Comparison of ENCODE assay signal across 9 cellular contexts in the genomic region with DNA sequence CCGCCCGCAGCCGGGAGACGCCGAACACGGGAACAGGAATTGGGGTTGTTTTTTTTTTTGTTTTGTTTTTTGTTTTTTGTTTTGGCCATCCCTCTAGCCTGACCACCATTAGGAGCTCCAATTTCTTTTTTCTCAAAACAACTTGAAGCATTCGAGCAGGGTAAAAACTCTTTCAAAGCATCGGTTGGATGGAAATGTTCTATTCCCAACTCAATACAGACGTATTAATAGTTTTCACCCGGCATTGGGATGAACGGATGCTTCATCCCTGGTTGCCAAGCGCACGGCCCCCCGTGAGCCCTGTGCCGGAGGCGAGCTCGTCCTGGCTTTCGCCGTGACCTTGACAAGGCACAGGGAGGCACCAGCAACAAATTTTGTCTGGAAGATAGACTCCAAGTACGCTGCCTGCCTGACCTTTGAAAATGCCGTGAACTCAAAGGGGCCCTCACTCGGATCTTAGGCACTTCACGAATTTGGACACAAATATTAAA. TPM values are rescaled to one million over a fixed set of nuclear protein-coding genes. Genes with fewer than 3 reads are reported as not detected.
A peak's percentile ranks its signal among the peaks of the same experiment; 100 is the strongest.
DNase-seq lines count a peak whose midpoint lies in the region; ATAC-seq and TF ChIP-seq lines count a peak whose summit lies in the region.
"Had no signal": no experiment of that assay in that cellular context is flagged by ENCODE, and none has a peak within 500 bp of the region (broad histone marks: within the 10 kb centered on the region; RNA-seq: fewer than 3 reads in every experiment).

No MANE protein-coding gene starts in this region.

- H3K79me2 ChIP-seq in HCT116 (ENCODE audit: insufficient read depth, low read length) (no peaks in the 10 kb centered on the region), trophoblast cell (ENCODE audit: control insufficient read depth, insufficient read depth, low read length, poor library complexity) (no peaks in the 10 kb centered on the region)

- no peaks in the 10 kb centered on the region for H3K36me3 ChIP-seq in HCT116 (ENCODE audit: control insufficient read depth in 1 of 2, insufficient read depth in 2 of 2, low read length in 2 of 2)
- H3K36me3 ChIP-seq in trophoblast cell (ENCODE audit: control insufficient read depth in 1 of 2, insufficient read depth in 2 of 2, low read length in 2 of 2), result no peaks in the 10 kb centered on the region

- H3K27me3 ChIP-seq in HCT116 (ENCODE audit: insufficient read depth, low read length) (no peaks in the 10 kb centered on the region; the same call in 1 of the 2 replicates), trophoblast cell (ENCODE audit: insufficient read depth, low read length) (no peaks in the 10 kb centered on the region)

- RAD21 ChIA-PET in HCT116 (lab: Charles Lee; ENCODE audit: low non-redundant PET in 1 of 2, low total read pairs in 2 of 2, uncharacterized antibody in 2 of 2, unreplicated experiment in 2 of 2), result no interaction called here

- no CpG with 5 or more reads among the region's 23 CpGs for whole genome bisulfite sequencing in trophoblast cell (ENCODE audit: extremely low coverage, insufficient coverage, insufficient read length)

- H2AFZ ChIP-seq in HCT116 (ENCODE audit: low read depth, low read length, poor library complexity, severe bottlenecking) (no peak overlapping the region), trophoblast cell (ENCODE audit: insufficient read depth, low read length, poor library complexity) (no peak overlapping the region)

- peak in 2 of 3 experiments; percentile 7 to 17; a peak in 1 of 6 replicates for TF ChIP-seq CTCF in HCT116 (IDR thresholded peaks at IDR 0.05 in 2 of 3, conservative IDR thresholded peaks at IDR 0.05 in 1 of 3; ENCODE audit: borderline replicate concordance in 1 of 3, insufficient read depth in 1 of 3, low read depth in 2 of 3, low read length in 2 of 3)

- H3K9me3 ChIP-seq in HCT116 (ENCODE audit: control insufficient read depth in 1 of 2, insufficient read depth in 1 of 2, low read depth in 1 of 2, low read length in 2 of 2), result no peaks in the 10 kb centered on the region
- H3K9me3 ChIP-seq in trophoblast cell (ENCODE audit: insufficient read depth, low read depth, low read length), result no peaks in the 10 kb centered on the region

- H3K4me1 Mint-ChIP-seq in dendritic cell treated with granulocyte-macrophage colony-stimulating factor and Interleukin-4, amounts not matched to agents 40 ng/mL and 50 ng/mL, for 4 days (ENCODE audit: low read depth), result no peaks in the 10 kb centered on the region

- no peak overlapping the region for H3K4ac ChIP-seq in trophoblast cell (ENCODE audit: low read depth, low read length)

- H3K4me3 ChIP-seq in HCT116 (replicated peaks in 1 of 2; ENCODE audit: low read depth in 1 of 2, low read length in 2 of 2), result peak overlapping the region; percentile 32 to 51
- H3K4me3 ChIP-seq in trophoblast cell (ENCODE audit: low read depth, low read length), result no peak overlapping the region

- no peak overlapping the region for H3K18ac ChIP-seq in trophoblast cell (ENCODE audit: low read length)

- H3K4me1 ChIP-seq in HCT116 (ENCODE audit: control insufficient read depth in 1 of 2, insufficient read depth in 2 of 2, low read length in 2 of 2) (no peaks in the 10 kb centered on the region; a peak in 1 of 4 replicates), trophoblast cell (ENCODE audit: control insufficient read depth in 1 of 2, insufficient read depth in 2 of 2, low read length in 2 of 2) (peaks cover 0 to 4% of the 10 kb centered on the region in 2 experiments)

- no peak overlapping the region for H3K14ac ChIP-seq in trophoblast cell (ENCODE audit: low read length)

- no peaks in the 10 kb centered on the region for H3K79me1 ChIP-seq in trophoblast cell (ENCODE audit: low read length)

- no peaks in the 10 kb centered on the region for H3K36me3 Mint-ChIP-seq in dendritic cell treated with granulocyte-macrophage colony-stimulating factor and Interleukin-4, amounts not matched to agents 40 ng/mL and 50 ng/mL, for 4 days (ENCODE audit: low read depth)

- H3K27ac ChIP-seq in HCT116 (ENCODE audit: low read depth, low read length) (no peak overlapping the region), trophoblast cell (ENCODE audit: low read depth, low read length) (no peak overlapping the region)

- ATAC-seq in HCT116 (peak; percentile 19), GM18502 (IDR thresholded peaks at IDR 0.05; ENCODE audit: poor library complexity, unreplicated experiment) (no peak)

- CTCF ChIA-PET in HCT116 (lab: Charles Lee), result interaction anchor here (1.2 to 1.9 kb wide), 2 partner anchors 20 to 133 kb away, joined by 4 to 6 read pairs; no protein-coding TSS in a partner anchor

- peaks cover 39% of the 10 kb centered on the region for H3K27me3 Mint-ChIP-seq in dendritic cell treated with granulocyte-macrophage colony-stimulating factor and Interleukin-4, amounts not matched to agents 40 ng/mL and 50 ng/mL, for 4 days

- no peaks in the 10 kb centered on the region for H4K20me1 ChIP-seq in HCT116 (ENCODE audit: insufficient read depth)

- no peak overlapping the region for H4K12ac ChIP-seq in trophoblast cell (ENCODE audit: low read depth, low read length)

- no peak for TF ChIP-seq RAD21 in HCT116 (IDR thresholded peaks at IDR 0.05; ENCODE audit: low read depth)

- H2BK5ac ChIP-seq in trophoblast cell (ENCODE audit: low read depth, low read length, poor library complexity), result no peak overlapping the region

- H3K9ac ChIP-seq in HCT116 (ENCODE audit: low read length) (no peak overlapping the region), trophoblast cell (ENCODE audit: low read length) (no peak overlapping the region)

- no peak overlapping the region for H3K27ac Mint-ChIP-seq in dendritic cell treated with granulocyte-macrophage colony-stimulating factor and Interleukin-4, amounts not matched to agents 40 ng/mL and 50 ng/mL, for 4 days

- POLR2A ChIA-PET in HCT116 (lab: Charles Lee), result no interaction called here

- no peaks in the 10 kb centered on the region for H3K9me3 Mint-ChIP-seq in dendritic cell treated with granulocyte-macrophage colony-stimulating factor and Interleukin-4, amounts not matched to agents 40 ng/mL and 50 ng/mL, for 4 days

- H3K4me3 Mint-ChIP-seq in dendritic cell treated with granulocyte-macrophage colony-stimulating factor and Interleukin-4, amounts not matched to agents 40 ng/mL and 50 ng/mL, for 4 days, result peak overlapping the region; percentile 37

- intact Hi-C loops in HCT116 (cut with micrococcal nuclease), result loop anchor here (5.0 kb wide), 1 partner anchor 133 kb away; no protein-coding TSS in a partner anchor
- intact Hi-C loops in dendritic cell treated with granulocyte-macrophage colony-stimulating factor and Interleukin-4, amounts not matched to agents 40 ng/mL and 50 ng/mL, for 4 days (cut with micrococcal nuclease), result loop anchor here (5.0 kb wide), 1 partner anchor 143 kb away; no protein-coding TSS in a partner anchor

- H2BK120ac ChIP-seq in trophoblast cell (ENCODE audit: insufficient read depth, low read length, poor library complexity), result no peak overlapping the region

- DNase-seq in DMS53 (lab: John Stamatoyannopoulos, UW) (peak; percentile 37), DMS53 treated with DMSO at 0.1 percent for 48 hours (lab: John Stamatoyannopoulos, UW; ENCODE audit: unreplicated experiment) (no peak), HCT116 (ENCODE audit: low read depth, low spot score) (no peak), trophoblast cell (no peak), iPS-NIHi7 (ENCODE audit: extremely low spot score) (no peak)
- no peak for DNase-seq in stimulated activated CD4-positive, alpha-beta T cell treated with anti-CD3 and anti-CD28 coated beads, Interleukin-1b, Interleukin-23, amount 100 ng/mL, for 48 hours

- H4K91ac ChIP-seq in trophoblast cell (ENCODE audit: low read depth, low read length), result no peak overlapping the region

- H4K8ac ChIP-seq in trophoblast cell (ENCODE audit: low read depth, low read length), result no peak overlapping the region

- peak overlapping the region; percentile 68 for H3K4me2 ChIP-seq in HCT116 (ENCODE audit: low read length)
- peak overlapping the region; percentile 67 for H3K4me2 ChIP-seq in trophoblast cell (ENCODE audit: low read length)

- BruUV-seq in HCT116 (replicated peaks; lab: Mats Ljungman, UMichigan), result no TSS peak

- H2AK5ac ChIP-seq in trophoblast cell (ENCODE audit: low read length), result no peak overlapping the region

- TF ChIP-seq POLR2A in HCT116 (IDR thresholded peaks at IDR 0.05; ENCODE audit: borderline replicate concordance, extremely low read depth, insufficient read depth, insufficient read length), result no peak

- no peaks in the 10 kb centered on the region for H3K9me2 ChIP-seq in HCT116 (ENCODE audit: insufficient read depth)

- H3K23ac ChIP-seq in trophoblast cell (ENCODE audit: low read length), result no peak overlapping the region

- H2BK12ac ChIP-seq in trophoblast cell (ENCODE audit: low read length), result no peak overlapping the region

TF ChIP-seq in HCT116, 20 proteins besides CTCF, POLR2A, EP300 and RAD21 (continues in another document):
- TF ChIP-seq SRF (IDR thresholded peaks at IDR 0.05; ENCODE audit: low read depth) (no peak), EGR1 (IDR thresholded peaks at IDR 0.05; ENCODE audit: low read depth) (no peak), ZFX (IDR thresholded peaks at IDR 0.05) (no peak), POLR2AphosphoS5 (IDR thresholded peaks at IDR 0.05; ENCODE audit: low read depth, low read length) (no peak), TCF7L2 (IDR thresholded peaks at IDR 0.05; ENCODE audit: borderline replicate concordance, extremely low read depth, insufficient read depth, insufficient read length) (no peak), EZH2 (IDR thresholded peaks at IDR 0.05) (no peak)
- TF ChIP-seq, protein P1, sequence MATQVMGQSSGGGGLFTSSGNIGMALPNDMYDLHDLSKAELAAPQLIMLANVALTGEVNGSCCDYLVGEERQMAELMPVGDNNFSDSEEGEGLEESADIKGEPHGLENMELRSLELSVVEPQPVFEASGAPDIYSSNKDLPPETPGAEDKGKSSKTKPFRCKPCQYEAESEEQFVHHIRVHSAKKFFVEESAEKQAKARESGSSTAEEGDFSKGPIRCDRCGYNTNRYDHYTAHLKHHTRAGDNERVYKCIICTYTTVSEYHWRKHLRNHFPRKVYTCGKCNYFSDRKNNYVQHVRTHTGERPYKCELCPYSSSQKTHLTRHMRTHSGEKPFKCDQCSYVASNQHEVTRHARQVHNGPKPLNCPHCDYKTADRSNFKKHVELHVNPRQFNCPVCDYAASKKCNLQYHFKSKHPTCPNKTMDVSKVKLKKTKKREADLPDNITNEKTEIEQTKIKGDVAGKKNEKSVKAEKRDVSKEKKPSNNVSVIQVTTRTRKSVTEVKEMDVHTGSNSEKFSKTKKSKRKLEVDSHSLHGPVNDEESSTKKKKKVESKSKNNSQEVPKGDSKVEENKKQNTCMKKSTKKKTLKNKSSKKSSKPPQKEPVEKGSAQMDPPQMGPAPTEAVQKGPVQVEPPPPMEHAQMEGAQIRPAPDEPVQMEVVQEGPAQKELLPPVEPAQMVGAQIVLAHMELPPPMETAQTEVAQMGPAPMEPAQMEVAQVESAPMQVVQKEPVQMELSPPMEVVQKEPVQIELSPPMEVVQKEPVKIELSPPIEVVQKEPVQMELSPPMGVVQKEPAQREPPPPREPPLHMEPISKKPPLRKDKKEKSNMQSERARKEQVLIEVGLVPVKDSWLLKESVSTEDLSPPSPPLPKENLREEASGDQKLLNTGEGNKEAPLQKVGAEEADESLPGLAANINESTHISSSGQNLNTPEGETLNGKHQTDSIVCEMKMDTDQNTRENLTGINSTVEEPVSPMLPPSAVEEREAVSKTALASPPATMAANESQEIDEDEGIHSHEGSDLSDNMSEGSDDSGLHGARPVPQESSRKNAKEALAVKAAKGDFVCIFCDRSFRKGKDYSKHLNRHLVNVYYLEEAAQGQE (IDR thresholded peaks at IDR 0.05; ENCODE audit: low read depth), result no peak

RNA-seq across cellular contexts. Expression of a gene that starts 0.4 kb away (rescaled TPM):
- 1.3 TPM for total RNA-seq in HCT116 (2021; ENCODE audit: unreplicated experiment)
- 1.0 and 1.5 TPM in 2 replicates for polyA plus RNA-seq in HCT116 (2012)
- 0.68 and 0.77 TPM in 2 replicates for polyA plus RNA-seq in trophoblast cell (2013)
- total RNA-seq: osteocyte had no signal
